ENCODE assay signal across 21 cellular contexts in the genomic region with DNA sequence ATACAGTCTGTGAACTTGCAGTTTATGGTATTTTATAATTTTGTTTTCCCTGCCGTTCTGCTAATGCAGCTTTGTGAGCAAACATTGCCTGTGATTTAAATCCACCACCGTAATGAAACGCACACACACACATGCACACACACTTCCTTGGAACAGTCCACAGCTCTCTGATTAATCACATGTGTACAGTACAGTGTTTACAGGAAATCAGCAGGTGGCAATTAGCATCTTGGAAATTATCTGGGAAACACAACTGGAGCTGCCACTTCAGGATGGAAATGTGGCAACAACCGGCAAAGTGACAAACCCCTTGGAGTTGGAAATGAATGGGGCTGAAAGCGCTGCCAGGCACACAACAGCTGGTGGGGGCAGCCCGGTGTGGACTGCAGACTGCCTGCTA. TPM values are rescaled to one million over a fixed set of nuclear protein-coding genes. Genes with fewer than 3 reads are reported as not detected.
"Had no signal": no experiment of that assay in that cellular context is flagged by ENCODE, and none has a peak within 500 bp of the region (broad histone marks: within the 10 kb centered on the region; RNA-seq: fewer than 3 reads in every experiment).

No MANE protein-coding gene starts in this region.

- H3K4me3 ChIP-seq: neural progenitor cell, prostate gland, right atrium auricular region, tibial artery had no signal

- H3K27ac ChIP-seq: neural progenitor cell, prostate gland, right atrium auricular region, tibial artery had no signal

- H3K27me3 Mint-ChIP-seq: activated CD4-positive, alpha-beta T cell treated with anti-CD3 and anti-CD28 coated beads for 36 hours; activated naive CD8-positive, alpha-beta T cell; naive thymus-derived CD4-positive, alpha-beta T cell had no signal

- H3K27ac Mint-ChIP-seq: activated CD4-positive, alpha-beta T cell treated with anti-CD3 and anti-CD28 coated beads for 36 hours; activated naive CD8-positive, alpha-beta T cell; neural progenitor cell had no signal

- H3K9ac ChIP-seq: neural progenitor cell had no signal

- H3K9me3 Mint-ChIP-seq: neural progenitor cell had no signal

- H3K4me1 ChIP-seq: neural progenitor cell, prostate gland, right atrium auricular region, tibial artery had no signal

- H3K4me1 Mint-ChIP-seq: neural progenitor cell had no signal

- H3K4me3 Mint-ChIP-seq: activated CD4-positive, alpha-beta T cell treated with anti-CD3 and anti-CD28 coated beads for 36 hours; activated naive CD8-positive, alpha-beta T cell; naive thymus-derived CD4-positive, alpha-beta T cell; neural progenitor cell had no signal

- H3K9me3 ChIP-seq: prostate gland, right atrium auricular region, tibial artery had no signal

- H3K36me3 ChIP-seq: neural progenitor cell, prostate gland, right atrium auricular region had no signal

- DNase-seq: activated CD4-positive, alpha-beta T cell treated with anti-CD3 and anti-CD28 coated beads for 36 hours; activated CD4-positive, alpha-beta T cell treated with anti-CD3 and anti-CD28 coated beads, Interleukin-2, amount 50 U/mL, for 48 hours; amniotic stem cell; effector CD4-positive, alpha-beta T cell; mesendoderm; naive thymus-derived CD4-positive, alpha-beta T cell; stimulated activated CD4-positive, alpha-beta T cell treated with anti-CD3 and anti-CD28 coated beads, Interleukin-12 subunit alpha, Interleukin-12 subunit beta, amount 100 ng/mL, for 4 hours; stimulated activated CD4-positive, alpha-beta T cell treated with anti-CD3 and anti-CD28 coated beads, Interleukin-1b, Interleukin-23, amount 100 ng/mL, for 48 hours; stimulated activated naive CD4-positive, alpha-beta T cell treated with Interleukin-2 at 50 U/mL for 16 hours; tibial artery had no signal

- H3K27me3 ChIP-seq: neural progenitor cell, right atrium auricular region, tibial artery had no signal

RNA-seq across cellular contexts. Expression of a gene that starts 53.8 kb away (rescaled TPM):
- total RNA-seq: activated CD4-positive, alpha-beta T cell treated with anti-CD3 and anti-CD28 coated beads for 36 hours; cerebellum; esophagus mucosa; glomerular endothelial cell; mucosa of gallbladder; osteocyte; right atrium auricular region; urinary bladder had no signal
- polyA plus RNA-seq: liver; naive thymus-derived CD4-positive, alpha-beta T cell; urinary bladder had no signal
